Comparison of ENCODE assay signal across 8 cellular contexts in genomic region chr1:9494936-9495758, GRCh38. TPM values are rescaled to one million over a fixed set of nuclear protein-coding genes. Genes with fewer than 3 reads are reported as not detected.
DNase-seq lines count a peak whose midpoint lies in the region; ATAC-seq, FAIRE-seq and TF ChIP-seq lines count a peak whose summit lies in the region.

No MANE protein-coding gene starts in this region.

- 7 to 10% (median 9%) methylated on average over 22 to 48 of the region's 48 CpGs for WGBS in heart left ventricle, 4 donors
- WGBS in psoas muscle, 3 donors, result 5 to 10% (median 8%) methylated on average over 41 to 48 of the region's 48 CpGs

- TF ChIP-seq POLR2A in Raji (IDR thresholded peaks at IDR 0.05; ENCODE audit: insufficient read depth, low read depth, low read length) (peak; percentile 47), heart left ventricle (IDR thresholded peaks at IDR 0.05) (no peak), vagina (IDR thresholded peaks at IDR 0.05) (no peak)

- TF ChIP-seq CTCF in D721Med (IDR thresholded peaks at IDR 0.05; ENCODE audit: insufficient read depth, missing control alignments), result peak; percentile 78
- peak; percentile 88 to 100 (median 98) for TF ChIP-seq CTCF in heart left ventricle (IDR thresholded peaks at IDR 0.05)
- TF ChIP-seq CTCF in psoas muscle (IDR thresholded peaks at IDR 0.05), result peak; percentile 99
- peak; percentile 86 to 99 (median 94) for TF ChIP-seq CTCF in vagina (IDR thresholded peaks at IDR 0.05)

- intact Hi-C loops in heart left ventricle (cut with DNase I), result loop anchor here in 9 of 10 donors (1.0 to 10.0 kb wide), 10 partner anchors 76 to 580 kb away; partner anchors contain the start of gene SPSB1 (in 1 of the 9)
- intact Hi-C loops in psoas muscle (cut with DNase I), result loop anchor here (1.0 to 5.0 kb wide), 5 partner anchors 62 to 228 kb away; no protein-coding TSS in a partner anchor
- intact Hi-C loops in vagina (cut with DNase I), result loop anchor here (5.0 kb wide), 1 partner anchor 77 kb away; no protein-coding TSS in a partner anchor

- peak in 3 of 4 donors; percentile 54 to 80 (median 65) for ATAC-seq in heart left ventricle
- peak; percentile 71 to 84 (median 76) for ATAC-seq in psoas muscle
- ATAC-seq in HG02763 (IDR thresholded peaks at IDR 0.05; ENCODE audit: unreplicated experiment), result no peak

- H3K9me3 ChIP-seq in heart left ventricle, result no peaks in the 10 kb centered on the region
- no peaks in the 10 kb centered on the region for H3K9me3 ChIP-seq in psoas muscle
- no peaks in the 10 kb centered on the region for H3K9me3 ChIP-seq in vagina

- H3K4me1 ChIP-seq in heart left ventricle (peaks cover 0 to 10% (median 4%) of the 10 kb centered on the region in 12 donors), psoas muscle (peaks cover 6% of the 10 kb centered on the region), vagina (peaks cover 14% of the 10 kb centered on the region)

- peak overlapping the region in 9 of 12 donors; percentile 26 to 53 (median 39) for H3K4me3 ChIP-seq in heart left ventricle
- H3K4me3 ChIP-seq in psoas muscle, result peak overlapping the region; percentile 56
- peak overlapping the region; percentile 21 to 32 for H3K4me3 ChIP-seq in vagina

- H3K27ac ChIP-seq in heart left ventricle (no peak overlapping the region), psoas muscle (no peak overlapping the region), vagina (no peak overlapping the region)

- H3K36me3 ChIP-seq in heart left ventricle (no peaks in the 10 kb centered on the region), psoas muscle (ENCODE audit: insufficient read depth in 1 of 2, low read depth in 1 of 2) (no peaks in the 10 kb centered on the region), vagina (no peaks in the 10 kb centered on the region)

- FAIRE-seq in D721Med (lab: Jason Lieb, UNC), result no peak

- no peak for DNase-seq in D721Med (ENCODE audit: insufficient read length, low spot score)
- DNase-seq in HUDEP-2 (lab: John Stamatoyannopoulos, UW; ENCODE audit: unreplicated experiment in 76 of 76), result peak in 41 of 76 experiments; percentile 2 to 54 (median 25)
- DNase-seq in activated gamma-delta T cell treated with Interleukin-2 at 50 U/mL for 16 hours, result peak; percentile 60
- peak; percentile 33 to 77 (median 49) for DNase-seq in heart left ventricle
- peak; percentile 57 to 82 for DNase-seq in psoas muscle
- no peak for DNase-seq in vagina (ENCODE audit: extremely low spot score in 2 of 2)

- H3K27me3 ChIP-seq in heart left ventricle (peaks cover 0 to 8% (median 0%) of the 10 kb centered on the region in 9 donors), psoas muscle (ENCODE audit: insufficient read depth in 3 of 3, low read length in 2 of 3) (no peaks in the 10 kb centered on the region), vagina (no peaks in the 10 kb centered on the region)

RNA-seq across cellular contexts. Expression of gene SLC25A33, which starts 44.1 kb away (rescaled TPM):
- total RNA-seq in heart left ventricle, result 1 to 10 TPM; 2.8 to 9.7 (median 4.5) TPM
- polyA plus RNA-seq in heart left ventricle, result 1 to 10 TPM; 4.4 to 6.6 TPM
- total RNA-seq in psoas muscle, result 10 to 100 TPM in 1 of 4 donors, 1 to 10 TPM in 3; 1.7 to 26.8 (median 6.1) TPM
- polyA plus RNA-seq in psoas muscle, result 10 to 100 TPM in 1 of 3 donors, 1 to 10 TPM in 2; 2.5 to 10.5 (median 9.2) TPM
- total RNA-seq in vagina, result 6.4 TPM

Comparison
In these comparisons a context has a peak if more than half of its experiments do, and no peak if none do; other contexts are left out.
1. DNase-seq: peak in HUDEP-2 (41 of 76), activated gamma-delta T cell treated with Interleukin-2 at 50 U/mL for 16 hours (single experiment), heart left ventricle (5 of 5) and psoas muscle (2 of 2); none in D721Med (single experiment) and vagina (0 of 2).
2. Peak in every context shown above with its lines, with median percentiles within 50 percentile points of each other: CTCF ChIP-seq and H3K4me3 ChIP-seq.